ENCODE assay signal across 6 cellular contexts in genomic region chr3:167614196-167614595, GRCh38. TPM values are rescaled to one million over a fixed set of nuclear protein-coding genes. Genes with fewer than 3 reads are reported as not detected.
"Had no signal": no experiment of that assay in that cellular context is flagged by ENCODE, and none has a peak within 500 bp of the region (broad histone marks: within the 10 kb centered on the region; RNA-seq: fewer than 3 reads in every experiment).

No MANE protein-coding gene starts in this region.

RNA-seq across cellular contexts. Expression of gene WDR49, which starts 39.5 kb away (rescaled TPM):
- total RNA-seq: activated CD4-positive, alpha-beta memory T cell treated with anti-CD3 and anti-CD28 coated beads for 36 hours; activated CD4-positive, alpha-beta memory T cell treated with anti-CD3 and anti-CD28 coated beads, Interleukin-2, amount 10 ng/mL, durations not matched to agents 7 days and 5 days; activated CD4-positive, alpha-beta T cell treated with anti-CD3 and anti-CD28 coated beads for 36 hours; activated CD8-positive, alpha-beta memory T cell treated with anti-CD3 and anti-CD28 coated beads for 36 hours; activated CD8-positive, alpha-beta memory T cell treated with anti-CD3 and anti-CD28 coated beads, Interleukin-2, amount 10 ng/mL, durations not matched to agents 7 days and 5 days; activated CD8-positive, alpha-beta T cell treated with anti-CD3 and anti-CD28 coated beads, Interleukin-2, amount 10 ng/mL, durations not matched to agents 7 days and 5 days had no signal
